ENCODE assay signal across 17 cellular contexts in the genomic region with DNA sequence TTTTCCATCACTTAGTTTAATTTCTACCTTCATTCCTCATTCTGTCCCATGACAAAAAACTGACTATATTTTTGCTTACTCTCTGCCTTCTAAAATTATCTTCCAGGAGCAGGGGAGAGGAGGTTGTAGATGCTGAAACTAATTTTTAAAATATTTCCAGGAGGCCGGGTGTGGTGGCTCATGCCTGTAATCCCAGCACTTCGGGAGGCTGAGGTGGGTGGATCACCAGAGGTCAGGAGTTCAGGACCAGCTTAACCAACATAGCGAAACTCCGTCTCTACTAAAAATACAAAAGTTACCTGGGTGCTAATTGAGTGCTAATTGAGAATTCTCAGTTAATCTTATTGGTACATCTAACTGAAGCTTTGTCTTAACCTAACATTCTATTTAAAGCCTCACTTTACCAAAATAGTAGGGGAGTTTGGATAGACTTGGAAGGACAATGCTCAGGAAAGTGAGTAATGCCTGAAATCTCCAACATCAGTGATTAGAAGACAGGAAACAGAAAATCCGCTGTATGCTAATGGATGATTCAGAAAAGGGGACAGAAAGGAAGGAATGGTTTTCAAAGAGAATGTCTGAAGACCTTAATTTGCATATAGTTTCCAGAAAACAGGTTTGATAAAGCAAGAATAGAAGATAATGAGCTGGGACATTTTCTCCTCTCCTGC.
DNase-seq lines count a peak whose midpoint lies in the region.
"Had no signal": no experiment of that assay in that cellular context is flagged by ENCODE, and none has a peak within 500 bp of the region (broad histone marks: within the 10 kb centered on the region; RNA-seq: fewer than 3 reads in every experiment).

No MANE protein-coding gene starts in this region.

- DNase-seq in A172 (ENCODE audit: low spot score) = peak; percentile 45
- peak; percentile 73 for DNase-seq in HT1080 (ENCODE audit: low read depth)
- DNase-seq in astrocyte of the hippocampus (ENCODE audit: low read depth, low spot score) = peak; percentile 58
- peak; percentile 51 for DNase-seq in iPS DF 4.7 (ENCODE audit: extremely low read depth, low spot score)
- no peak for DNase-seq in GOT3 (lab: John Stamatoyannopoulos, UW)
- no peak for DNase-seq in activated gamma-delta T cell (lab: John Stamatoyannopoulos, UW)
- no peak for DNase-seq in NCI-H2029 (lab: John Stamatoyannopoulos, UW)
- no peak for DNase-seq in SKM-1 treated with dmso at 0.1 percent for 144 hours (lab: John Stamatoyannopoulos, UW; ENCODE audit: unreplicated experiment)
- DNase-seq: 8988T; activated CD4-positive, alpha-beta T cell treated with anti-CD3 and anti-CD28 coated beads, Interleukin-2, amount 10 ng/mL, durations not matched to agents 24 days and 14 days; activated naive CD4-positive, alpha-beta T cell treated with anti-CD3 and anti-CD28 coated beads for 36 hours; DMS153; NCI-H1092 treated with DMSO at 0.1 percent for 48 hours; NCI-H748 treated with DMSO at 0.1 percent for 48 hours; right cardiac atrium; stomach; upper lobe of right lung had no signal

Comparison
In these comparisons a context has a peak if more than half of its experiments do, and no peak if none do; other contexts are left out.
1. DNase-seq: peak in A172 (single experiment), HT1080 (single experiment), astrocyte of the hippocampus (single experiment) and iPS DF 4.7 (single experiment); none in GOT3 (single experiment), activated gamma-delta T cell (single experiment), NCI-H2029 (single experiment) and SKM-1 treated with dmso at 0.1 percent for 144 hours (single experiment).